1 cellular context compared by ENCODE assay signal in genomic region chr5:151051066-151051930, GRCh38.
TF ChIP-seq lines count a peak whose summit lies in the region.

No MANE protein-coding gene starts in this region.

TF ChIP-seq in HepG2, 621 proteins besides CTCF, POLR2A, EP300 and RAD21 (continued from another document):
- TF ChIP-seq FOXP4 (CRISPR knock-in tag; IDR thresholded peaks at IDR 0.05) (no peak), YEATS2 (CRISPR knock-in tag; IDR thresholded peaks at IDR 0.05; ENCODE audit: borderline replicate concordance) (no peak), AHR (CRISPR knock-in tag; IDR thresholded peaks at IDR 0.05) (peak; percentile 47; the same call in 1 of the 2 replicates), DR1 (CRISPR knock-in tag; IDR thresholded peaks at IDR 0.05) (no peak), ZKSCAN1 (IDR thresholded peaks at IDR 0.05; ENCODE audit: low read length) (no peak), GATAD1 (CRISPR knock-in tag; IDR thresholded peaks at IDR 0.05) (0 out of 2 replicates have a peak, but pooled peaks have one; percentile 14), ZNF883 (CRISPR knock-in tag; IDR thresholded peaks at IDR 0.05; ENCODE audit: not compliant biosample characterization) (no peak), SYNCRIP (IDR thresholded peaks at IDR 0.05; ENCODE audit: insufficient read depth, low read depth, low read length) (no peak), ATF2 (CRISPR knock-in tag; IDR thresholded peaks at IDR 0.05) (0 out of 2 replicates have a peak, but pooled peaks have one; percentile 27), ZNF501 (CRISPR knock-in tag; IDR thresholded peaks at IDR 0.05) (peak; percentile 53), ETV5 (CRISPR knock-in tag; IDR thresholded peaks at IDR 0.05; ENCODE audit: borderline replicate concordance) (0 out of 2 replicates have a peak, but pooled peaks have one; percentile 6), THAP11 (CRISPR knock-in tag; IDR thresholded peaks at IDR 0.05) (peak; percentile 51; the same call in 1 of the 2 replicates), ZBTB7A (CRISPR knock-in tag; IDR thresholded peaks at IDR 0.05) (no peak), ZNF703 (CRISPR knock-in tag; IDR thresholded peaks at IDR 0.05; ENCODE audit: borderline replicate concordance) (no peak), FIP1L1 (IDR thresholded peaks at IDR 0.05; ENCODE audit: borderline replicate concordance, insufficient read depth, low read depth, low read length) (no peak), ZNF513 (CRISPR knock-in tag; conservative IDR thresholded peaks at IDR 0.05) (no peak), DPF2 (CRISPR knock-in tag; IDR thresholded peaks at IDR 0.05; ENCODE audit: borderline replicate concordance, low read depth) (no peak), REPIN1 (CRISPR knock-in tag; IDR thresholded peaks at IDR 0.05; ENCODE audit: borderline replicate concordance, low read depth) (0 out of 2 replicates have a peak, but pooled peaks have one; percentile 40), BHLHE40 (IDR thresholded peaks at IDR 0.05; ENCODE audit: low read length) (no peak), HNF4G (IDR thresholded peaks at IDR 0.05; ENCODE audit: borderline replicate concordance, low read depth, low read length) (no peak), HNF4G (CRISPR knock-in tag; IDR thresholded peaks at IDR 0.05; ENCODE audit: borderline replicate concordance, low read depth) (0 out of 2 replicates have a peak, but pooled peaks have one; percentile 32), HMGXB4 (CRISPR knock-in tag; IDR thresholded peaks at IDR 0.05; ENCODE audit: borderline replicate concordance in 1 of 2, low read depth in 1 of 2) (peak in 1 of 2 experiments; percentile 55; a peak in 1 of 4 replicates), TEAD3 (CRISPR knock-in tag; optimal IDR thresholded peaks at IDR 0.05; ENCODE audit: borderline replicate concordance) (peak; percentile 11), NBN (conservative IDR thresholded peaks at IDR 0.05) (no peak), ZNF124 (CRISPR knock-in tag; IDR thresholded peaks at IDR 0.05) (0 out of 2 replicates have a peak, but pooled peaks have one; percentile 28), AKAP8 (CRISPR knock-in tag; IDR thresholded peaks at IDR 0.05) (no peak), ZNF619 (CRISPR knock-in tag; IDR thresholded peaks at IDR 0.05) (no peak), ZNF672 (CRISPR knock-in tag; IDR thresholded peaks at IDR 0.05) (no peak), ERF (CRISPR knock-in tag; IDR thresholded peaks at IDR 0.05) (peak; percentile 59; the same call in 1 of the 2 replicates), ZNF652 (CRISPR knock-in tag; IDR thresholded peaks at IDR 0.05; ENCODE audit: borderline replicate concordance, low read depth) (no peak), ARID2 (CRISPR knock-in tag; IDR thresholded peaks at IDR 0.05; ENCODE audit: borderline replicate concordance) (no peak), ELK4 (CRISPR knock-in tag; IDR thresholded peaks at IDR 0.05; ENCODE audit: borderline replicate concordance) (no peak), YEATS4 (CRISPR knock-in tag; IDR thresholded peaks at IDR 0.05; ENCODE audit: borderline replicate concordance) (no peak), ZNF639 (CRISPR knock-in tag; conservative IDR thresholded peaks at IDR 0.05) (no peak), MIER3 (CRISPR knock-in tag; IDR thresholded peaks at IDR 0.05; ENCODE audit: borderline replicate concordance) (0 out of 2 replicates have a peak, but pooled peaks have one; percentile 19), TBX3 (IDR thresholded peaks at IDR 0.05; ENCODE audit: borderline replicate concordance) (no peak), SMC3 (IDR thresholded peaks at IDR 0.05; ENCODE audit: low read length) (peak; percentile 94), ZNF335 (CRISPR knock-in tag; IDR thresholded peaks at IDR 0.05) (0 out of 2 replicates have a peak, but pooled peaks have one; percentile 27), ZFX (CRISPR knock-in tag; IDR thresholded peaks at IDR 0.05; ENCODE audit: low read depth) (peak; percentile 18; the same call in 1 of the 2 replicates), ZKSCAN5 (CRISPR knock-in tag; IDR thresholded peaks at IDR 0.05) (no peak), HHEX (CRISPR knock-in tag; IDR thresholded peaks at IDR 0.05) (no peak), ELF3 (CRISPR knock-in tag; IDR thresholded peaks at IDR 0.05) (0 out of 2 replicates have a peak, but pooled peaks have one; percentile 43), TARDBP (CRISPR knock-in tag; IDR thresholded peaks at IDR 0.05) (peak; percentile 43; the same call in 1 of the 2 replicates), ZNF740 (CRISPR knock-in tag; IDR thresholded peaks at IDR 0.05) (peak; percentile 65; the same call in 1 of the 2 replicates)
